30 cellular contexts compared by ENCODE assay signal in genomic region chr19:7995756-7996155, GRCh38. TPM values are rescaled to one million over a fixed set of nuclear protein-coding genes. Genes with fewer than 3 reads are reported as not detected.
"Had no signal": no experiment of that assay in that cellular context is flagged by ENCODE, and none has a peak within 500 bp of the region (broad histone marks: within the 10 kb centered on the region; RNA-seq: fewer than 3 reads in every experiment).

No MANE protein-coding gene starts in this region.

- H3K9ac ChIP-seq: neural progenitor cell had no signal

- H2AFZ ChIP-seq: neural progenitor cell had no signal

- H3K27ac Mint-ChIP-seq: activated CD8-positive, alpha-beta T cell treated with anti-CD3 and anti-CD28 coated beads, Interleukin-2, amount 10 ng/mL, durations not matched to agents 7 days and 5 days; activated naive CD4-positive, alpha-beta T cell treated with anti-CD3 and anti-CD28 coated beads for 36 hours; activated naive CD8-positive, alpha-beta T cell treated with anti-CD3 and anti-CD28 coated beads, Interleukin-2, amount 10 ng/mL, durations not matched to agents 7 days and 5 days; endodermal cell; neural progenitor cell had no signal

- H3K4me3 ChIP-seq: ascending aorta, heart left ventricle, lower lobe of right lung, neural progenitor cell, stomach, thyroid gland, upper lobe of right lung had no signal

- DNase-seq: activated CD8-positive, alpha-beta memory T cell treated with anti-CD3 and anti-CD28 coated beads, Interleukin-2, amount 10 ng/mL, durations not matched to agents 7 days and 5 days; activated CD8-positive, alpha-beta T cell treated with anti-CD3 and anti-CD28 coated beads, Interleukin-2, amount 10 ng/mL, durations not matched to agents 7 days and 5 days; activated effector memory CD4-positive, alpha-beta T cell treated with Interleukin-2 at 50 U/mL for 16 hours; activated naive CD4-positive, alpha-beta T cell treated with anti-CD3 and anti-CD28 coated beads for 36 hours; activated naive CD8-positive, alpha-beta T cell treated with anti-CD3 and anti-CD28 coated beads, Interleukin-2, amount 10 ng/mL, durations not matched to agents 7 days and 5 days; brain microvascular endothelial cell; cortex of kidney; endodermal cell; foreskin fibroblast; heart left ventricle; hypothalamus; immature natural killer cell; kidney; lower lobe of right lung; mesenchymal stem cell; naive thymus-derived CD8-positive, alpha-beta T cell; occipital lobe; right cardiac atrium; stimulated activated CD4-positive, alpha-beta T cell treated with anti-CD3 and anti-CD28 coated beads, Interleukin-2, amount 100 ng/mL, for 48 hours; stomach; T-helper 2 cell; thyroid gland; upper lobe of right lung had no signal

- H3K9me3 Mint-ChIP-seq: activated naive CD4-positive, alpha-beta T cell treated with anti-CD3 and anti-CD28 coated beads for 36 hours; activated naive CD8-positive, alpha-beta T cell treated with anti-CD3 and anti-CD28 coated beads, Interleukin-2, amount 10 ng/mL, durations not matched to agents 7 days and 5 days; endodermal cell; immature natural killer cell; naive thymus-derived CD8-positive, alpha-beta T cell; neural progenitor cell; WTC11 had no signal

- H3K9me3 ChIP-seq: ascending aorta, heart left ventricle, lower lobe of right lung, stomach, thyroid gland, upper lobe of right lung had no signal

- H3K4me3 Mint-ChIP-seq: activated CD8-positive, alpha-beta memory T cell treated with anti-CD3 and anti-CD28 coated beads, Interleukin-2, amount 10 ng/mL, durations not matched to agents 7 days and 5 days; activated CD8-positive, alpha-beta T cell treated with anti-CD3 and anti-CD28 coated beads, Interleukin-2, amount 10 ng/mL, durations not matched to agents 7 days and 5 days; activated naive CD4-positive, alpha-beta T cell treated with anti-CD3 and anti-CD28 coated beads for 36 hours; activated naive CD8-positive, alpha-beta T cell treated with anti-CD3 and anti-CD28 coated beads, Interleukin-2, amount 10 ng/mL, durations not matched to agents 7 days and 5 days; endodermal cell; immature natural killer cell; neural progenitor cell; WTC11 had no signal

- H3K4me1 ChIP-seq: ascending aorta had no signal

- H3K4me2 ChIP-seq: neural progenitor cell had no signal

- H3K27me3 Mint-ChIP-seq: activated CD8-positive, alpha-beta memory T cell treated with anti-CD3 and anti-CD28 coated beads, Interleukin-2, amount 10 ng/mL, durations not matched to agents 7 days and 5 days; activated naive CD8-positive, alpha-beta T cell treated with anti-CD3 and anti-CD28 coated beads, Interleukin-2, amount 10 ng/mL, durations not matched to agents 7 days and 5 days; naive thymus-derived CD8-positive, alpha-beta T cell had no signal

- ATAC-seq: activated CD8-positive, alpha-beta memory T cell treated with anti-CD3 and anti-CD28 coated beads, Interleukin-2, amount 10 ng/mL, durations not matched to agents 7 days and 5 days; activated CD8-positive, alpha-beta T cell treated with anti-CD3 and anti-CD28 coated beads, Interleukin-2, amount 10 ng/mL, durations not matched to agents 7 days and 5 days; esophagus mucosa; heart left ventricle; lower lobe of right lung; naive thymus-derived CD8-positive, alpha-beta T cell; right cardiac atrium; upper lobe of right lung; WTC11 had no signal

- H3K27me3 ChIP-seq: ascending aorta, brain microvascular endothelial cell, heart left ventricle, neural progenitor cell, stomach, thyroid gland, upper lobe of right lung had no signal

- H3K27ac ChIP-seq: ascending aorta, brain microvascular endothelial cell, heart left ventricle, lower lobe of right lung, neural progenitor cell, stomach, thyroid gland, upper lobe of right lung had no signal

RNA-seq across cellular contexts. Expression of gene CCL25, which starts 56.8 kb away (rescaled TPM):
- total RNA-seq: activated CD8-positive, alpha-beta memory T cell treated with anti-CD3 and anti-CD28 coated beads, Interleukin-2, amount 10 ng/mL, durations not matched to agents 7 days and 5 days; activated naive CD4-positive, alpha-beta T cell treated with anti-CD3 and anti-CD28 coated beads for 36 hours; ascending aorta; cardiac septum; chondrocyte; endodermal cell; esophagus mucosa; heart left ventricle; kidney; lower lobe of right lung; naive thymus-derived CD8-positive, alpha-beta T cell; pulmonary artery endothelial cell; right cardiac atrium; thyroid gland; upper lobe of right lung; WTC11 had no signal
- polyA plus RNA-seq: heart left ventricle, right cardiac atrium, stomach had no signal
